In genomic region chr1:85560305-85560704, GRCh38 we compare ENCODE assay signal across 27 cellular contexts.
"Had no signal": no experiment of that assay in that cellular context is flagged by ENCODE, and none has a peak within 500 bp of the region (broad histone marks: within the 10 kb centered on the region; RNA-seq: fewer than 3 reads in every experiment).

No MANE protein-coding gene starts in this region.

- FAIRE-seq: islet of Langerhans, keratinocyte had no signal

- DNase-seq: colonic mucosa; cortex of kidney; effector CD8-positive, alpha-beta T cell; effector memory CD8-positive, alpha-beta T cell; endodermal cell; erythroblast; esophagus squamous epithelium; foreskin fibroblast; foreskin melanocyte; gastrocnemius medialis; glutamatergic neuron; head of caudate nucleus; heart right ventricle; hippocampal formation; left cardiac atrium; left lung; left ventricle myocardium superior; lower lobe of right lung; mesenchymal stem cell; mucosa of descending colon; naive B cell had no signal

- H3K4me1 Mint-ChIP-seq: endodermal cell, naive B cell had no signal

- H3K27ac ChIP-seq: colonic mucosa, epithelial cell of prostate, esophagus squamous epithelium, gastrocnemius medialis, heart right ventricle, left lung, lower lobe of right lung had no signal

- H3K4me3 ChIP-seq: colonic mucosa, esophagus squamous epithelium, gastrocnemius medialis, heart right ventricle, left lung, lower lobe of right lung, mucosa of descending colon had no signal

- ATAC-seq: effector memory CD8-positive, alpha-beta T cell; esophagus mucosa; gastrocnemius medialis; heart right ventricle; left cardiac atrium; left lung; left ventricle myocardium superior; lower lobe of right lung; mucosa of descending colon had no signal

- H3K27me3 Mint-ChIP-seq: dendritic cell treated with granulocyte-macrophage colony-stimulating factor and Interleukin-4, amounts not matched to agents 40 ng/mL and 50 ng/mL, for 4 days had no signal

- H3K4me1 ChIP-seq: colonic mucosa, left lung, lower lobe of right lung had no signal

- H3K27ac Mint-ChIP-seq: dendritic cell treated with granulocyte-macrophage colony-stimulating factor and Interleukin-4, amounts not matched to agents 40 ng/mL and 50 ng/mL, for 4 days; effector memory CD8-positive, alpha-beta T cell; endodermal cell; mesothelial cell of epicardium; naive B cell had no signal

- H3K4me3 Mint-ChIP-seq: dendritic cell treated with granulocyte-macrophage colony-stimulating factor and Interleukin-4, amounts not matched to agents 40 ng/mL and 50 ng/mL, for 4 days; effector memory CD8-positive, alpha-beta T cell; endodermal cell; mesothelial cell of epicardium; naive B cell had no signal

- H3K36me3 ChIP-seq: colonic mucosa, esophagus squamous epithelium, gastrocnemius medialis, heart right ventricle, left lung, lower lobe of right lung had no signal

- H3K27me3 ChIP-seq: colonic mucosa, esophagus squamous epithelium, gastrocnemius medialis, heart right ventricle, left lung had no signal

- H3K9me3 ChIP-seq: colonic mucosa, esophagus squamous epithelium, gastrocnemius medialis, lower lobe of right lung, mucosa of descending colon had no signal
